ENCODE assay signal across 22 cellular contexts in the genomic region with DNA sequence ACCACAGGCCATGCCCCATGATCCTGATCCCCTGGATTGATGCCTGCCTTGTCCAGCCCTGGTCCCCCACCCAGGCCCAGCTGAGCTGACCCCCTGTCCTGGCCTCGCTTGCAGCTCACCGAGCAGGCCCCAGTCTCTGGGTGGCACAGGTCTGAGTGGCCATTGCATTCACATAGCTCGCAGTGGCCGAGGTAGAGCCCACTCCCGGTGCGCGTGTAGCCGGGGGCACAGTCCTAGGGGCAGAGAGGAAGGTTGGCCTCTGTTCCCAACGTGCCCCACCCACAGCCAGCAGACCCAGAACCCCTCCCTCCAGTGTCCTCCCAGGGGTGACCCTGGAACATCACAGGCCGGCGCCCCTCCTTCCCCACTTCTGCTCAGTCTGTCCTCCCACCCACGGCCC. TPM values are rescaled to one million over a fixed set of nuclear protein-coding genes. Genes with fewer than 3 reads are reported as not detected.
DNase-seq lines count a peak whose midpoint lies in the region; ATAC-seq and TF ChIP-seq lines count a peak whose summit lies in the region.
"Had no signal": no experiment of that assay in that cellular context is flagged by ENCODE, and none has a peak within 500 bp of the region (broad histone marks: within the 10 kb centered on the region; RNA-seq: fewer than 3 reads in every experiment).

No MANE protein-coding gene starts in this region.

- peaks cover 18% of the 10 kb centered on the region for H3K27me3 Mint-ChIP-seq in endothelial cell (ENCODE audit: unreplicated experiment)
- H3K27me3 Mint-ChIP-seq: IgD-negative memory B cell had no signal

- peak overlapping the region; percentile 8 for H3K14ac ChIP-seq in neuronal stem cell (ENCODE audit: low read length)

- H4K8ac ChIP-seq in neuronal stem cell (ENCODE audit: low read depth, low read length) = no peak overlapping the region

- no peak overlapping the region for H2BK15ac ChIP-seq in neuronal stem cell (ENCODE audit: low read length)

- DNase-seq in left cardiac atrium = no peak
- DNase-seq in right atrium auricular region (ENCODE audit: low spot score) = no peak
- DNase-seq in endothelial cell (ENCODE audit: low spot score) = no peak
- no peak for DNase-seq in neuronal stem cell (ENCODE audit: low spot score)
- no peak for DNase-seq in upper lobe of right lung
- DNase-seq in inferior parietal cortex (ENCODE audit: extremely low spot score) = no peak
- DNase-seq: AML-193; C1 segment of cervical spinal cord; CD8-positive, alpha-beta memory T cell; GDM1; NCI-H1105; NCI-H2029 treated with DMSO at 0.1 percent for 48 hours; NCI-H226; NCI-H510A treated with DMSO at 0.1 percent for 48 hours; NCI-H748 treated with DMSO at 0.1 percent for 48 hours; PC-9; RPMI8226; SIG-M5 had no signal

- peak overlapping the region; percentile 44 for H3K9ac ChIP-seq in neuronal stem cell (ENCODE audit: low read depth, low read length, poor library complexity)

- no peak overlapping the region for H3K27ac ChIP-seq in right atrium auricular region
- H3K27ac ChIP-seq in neuronal stem cell (replicated peaks; ENCODE audit: low read length) = no peak overlapping the region
- no peak overlapping the region for H3K27ac ChIP-seq in upper lobe of right lung
- H3K27ac ChIP-seq: PC-9 had no signal

- H3K27ac Mint-ChIP-seq in endothelial cell (ENCODE audit: unreplicated experiment) = peak overlapping the region; percentile 13

- H3K36me3 ChIP-seq in right atrium auricular region (peaks cover 82% of the 10 kb centered on the region), neuronal stem cell (replicated peaks in 1 of 2; ENCODE audit: control insufficient read depth in 2 of 2, insufficient read depth in 2 of 2, low read length in 2 of 2) (peaks cover 39 to 40% of the 10 kb centered on the region in 2 donors), upper lobe of right lung (peaks cover 61% of the 10 kb centered on the region)

- H2BK12ac ChIP-seq in neuronal stem cell (ENCODE audit: low read length) = no peak overlapping the region

- WGBS in neuronal stem cell (ENCODE audit: extremely low coverage in 2 of 2, insufficient read length in 2 of 2, insufficient replicate concordance in 1 of 2), 2 donors = no CpG with 5 or more reads among the region's 12 CpGs

- H2BK120ac ChIP-seq in neuronal stem cell (ENCODE audit: low read depth, low read length) = no peak overlapping the region

- H3K18ac ChIP-seq in neuronal stem cell (ENCODE audit: low read length) = no peak overlapping the region

- no peaks in the 10 kb centered on the region for H3K9me3 Mint-ChIP-seq in endothelial cell (ENCODE audit: unreplicated experiment)
- H3K9me3 Mint-ChIP-seq: CD8-positive, alpha-beta memory T cell; IgD-negative memory B cell had no signal

- intact Hi-C loops in left cardiac atrium (cut with DNase I) = no loop called here
- intact Hi-C loops in upper lobe of right lung (cut with DNase I) = no loop called here

- peak overlapping the region; percentile 95 for H2AK5ac ChIP-seq in neuronal stem cell (ENCODE audit: low read depth, low read length)

- peaks cover 3% of the 10 kb centered on the region for H3K79me1 ChIP-seq in neuronal stem cell (ENCODE audit: low read depth, low read length)

- H4K91ac ChIP-seq in neuronal stem cell (ENCODE audit: low read depth, low read length, poor library complexity) = no peak overlapping the region

- H3K4me2 ChIP-seq in neuronal stem cell (ENCODE audit: insufficient read depth, low read length, poor library complexity, severe bottlenecking) = no peak overlapping the region
- H3K4me2 ChIP-seq: PC-9 had no signal

- H3K36me3 Mint-ChIP-seq in endothelial cell (ENCODE audit: low read depth, unreplicated experiment) = peaks cover 54% of the 10 kb centered on the region
- H3K36me3 Mint-ChIP-seq: CD8-positive, alpha-beta memory T cell had no signal

- no peaks in the 10 kb centered on the region for H3K4me1 ChIP-seq in right atrium auricular region
- H3K4me1 ChIP-seq in neuronal stem cell (ENCODE audit: control insufficient read depth in 2 of 2, insufficient read depth in 1 of 2, low read depth in 1 of 2, low read length in 2 of 2) = peaks cover 6 to 9% of the 10 kb centered on the region in 2 donors
- H3K4me1 ChIP-seq in upper lobe of right lung = no peaks in the 10 kb centered on the region

- H3K27me3 ChIP-seq in right atrium auricular region (no peaks in the 10 kb centered on the region), neuronal stem cell (ENCODE audit: control insufficient read depth in 3 of 3, insufficient read depth in 3 of 3, low read depth in 1 of 3, low read length in 3 of 3) (no peaks in the 10 kb centered on the region), upper lobe of right lung (no peaks in the 10 kb centered on the region)

- H2AFZ ChIP-seq in neuronal stem cell (ENCODE audit: low read length) = no peak overlapping the region
- H2AFZ ChIP-seq: PC-9 had no signal

- peak overlapping the region; percentile 66 for H3K4ac ChIP-seq in neuronal stem cell (ENCODE audit: low read length)

- no peak overlapping the region for H3K4me3 ChIP-seq in right atrium auricular region
- H3K4me3 ChIP-seq in neuronal stem cell (ENCODE audit: low read length in 2 of 2) = no peak overlapping the region
- no peak overlapping the region for H3K4me3 ChIP-seq in upper lobe of right lung
- H3K4me3 ChIP-seq: PC-9 had no signal

- TF ChIP-seq CTCF in right atrium auricular region (IDR thresholded peaks at IDR 0.05) (no peak), endothelial cell (IDR thresholded peaks at IDR 0.05; ENCODE audit: unreplicated experiment) (no peak), upper lobe of right lung (IDR thresholded peaks at IDR 0.05) (no peak)

- peak overlapping the region; percentile 55 for H3K23ac ChIP-seq in neuronal stem cell (ENCODE audit: low read depth, low read length, poor library complexity)

- ATAC-seq in left cardiac atrium = peak; percentile 5 to 9
- ATAC-seq in upper lobe of right lung = peak; percentile 7
- ATAC-seq in GM21825 (IDR thresholded peaks at IDR 0.05; ENCODE audit: unreplicated experiment) = no peak

- H3K4me1 Mint-ChIP-seq in endothelial cell (ENCODE audit: unreplicated experiment) = peaks cover 3% of the 10 kb centered on the region
- H3K4me1 Mint-ChIP-seq: CD8-positive, alpha-beta memory T cell had no signal

- H2BK5ac ChIP-seq in neuronal stem cell (ENCODE audit: low read length) = no peak overlapping the region

- H3K9me3 ChIP-seq in right atrium auricular region (no peaks in the 10 kb centered on the region), neuronal stem cell (replicated peaks in 1 of 2; ENCODE audit: control insufficient read depth in 2 of 2, insufficient read depth in 1 of 2, low read depth in 1 of 2, low read length in 2 of 2) (peaks cover 0 to 4% of the 10 kb centered on the region in 2 donors), upper lobe of right lung (no peaks in the 10 kb centered on the region)

- H3K4me3 Mint-ChIP-seq in endothelial cell (ENCODE audit: unreplicated experiment) = no peak overlapping the region
- H3K4me3 Mint-ChIP-seq: CD8-positive, alpha-beta memory T cell had no signal

RNA-seq across cellular contexts. Expression of gene LDLRAD2, which starts 51.9 kb away (rescaled TPM):
- total RNA-seq in left cardiac atrium (under 1 TPM in 1 of 2 donors, not detected in 1; 0.16 TPM), right atrium auricular region (not detected), endothelial cell (ENCODE audit: unreplicated experiment) (1.3 TPM), upper lobe of right lung (0.38 TPM)
- 0.28 TPM for polyA plus RNA-seq in neuronal stem cell (2013, experiment 1 of 2)
- 0.28 TPM for polyA plus RNA-seq in neuronal stem cell (2013, experiment 2 of 2)
- total RNA-seq: A172; CD8-positive, alpha-beta memory T cell; Daoy; PC-9 had no signal
- polyA plus RNA-seq: CD8-positive, alpha-beta memory T cell had no signal
